ENCODE assay signal across 2 cellular contexts in genomic region chr5:37799865-37800421, GRCh38.
TF ChIP-seq lines count a peak whose summit lies in the region.

No MANE protein-coding gene starts in this region.

TF ChIP-seq in IMR-90, 13 proteins besides CTCF, POLR2A, EP300 and RAD21:
- no peak for TF ChIP-seq RFX5 (IDR thresholded peaks at IDR 0.05; ENCODE audit: low read depth, low read length)
- no peak for TF ChIP-seq FOS (IDR thresholded peaks at IDR 0.05; ENCODE audit: low read depth, low read length)
- TF ChIP-seq NFE2L2 (IDR thresholded peaks at IDR 0.05; ENCODE audit: low read depth, low read length) = no peak
- TF ChIP-seq ELK1 (IDR thresholded peaks at IDR 0.05; ENCODE audit: borderline replicate concordance, low read depth, low read length) = no peak
- TF ChIP-seq CHD1 (IDR thresholded peaks at IDR 0.05; ENCODE audit: low read depth, low read length) = no peak
- TF ChIP-seq MAFK (IDR thresholded peaks at IDR 0.05; ENCODE audit: low read depth, low read length) = no peak
- TF ChIP-seq RCOR1 (IDR thresholded peaks at IDR 0.05; ENCODE audit: insufficient replicate concordance, low read length) = no peak
- TF ChIP-seq CEBPB (IDR thresholded peaks at IDR 0.05; ENCODE audit: low read depth, low read length) = no peak
- TF ChIP-seq MAZ (IDR thresholded peaks at IDR 0.05; ENCODE audit: borderline replicate concordance, low read depth, low read length) = no peak
- no peak for TF ChIP-seq BHLHE40 (IDR thresholded peaks at IDR 0.05; ENCODE audit: low read depth, low read length)
- no peak for TF ChIP-seq SMC3 (IDR thresholded peaks at IDR 0.05; ENCODE audit: low read depth, low read length)

TF ChIP-seq in liver, 16 proteins besides CTCF, POLR2A, EP300 and RAD21 (continued from another document):
- TF ChIP-seq HNF4A (conservative IDR thresholded peaks at IDR 0.05) = peak in 1 of 2 donors; percentile 63
TF ChIP-seq in liver: peak in this region for 2.
